8 cellular contexts compared by ENCODE assay signal in the genomic region with DNA sequence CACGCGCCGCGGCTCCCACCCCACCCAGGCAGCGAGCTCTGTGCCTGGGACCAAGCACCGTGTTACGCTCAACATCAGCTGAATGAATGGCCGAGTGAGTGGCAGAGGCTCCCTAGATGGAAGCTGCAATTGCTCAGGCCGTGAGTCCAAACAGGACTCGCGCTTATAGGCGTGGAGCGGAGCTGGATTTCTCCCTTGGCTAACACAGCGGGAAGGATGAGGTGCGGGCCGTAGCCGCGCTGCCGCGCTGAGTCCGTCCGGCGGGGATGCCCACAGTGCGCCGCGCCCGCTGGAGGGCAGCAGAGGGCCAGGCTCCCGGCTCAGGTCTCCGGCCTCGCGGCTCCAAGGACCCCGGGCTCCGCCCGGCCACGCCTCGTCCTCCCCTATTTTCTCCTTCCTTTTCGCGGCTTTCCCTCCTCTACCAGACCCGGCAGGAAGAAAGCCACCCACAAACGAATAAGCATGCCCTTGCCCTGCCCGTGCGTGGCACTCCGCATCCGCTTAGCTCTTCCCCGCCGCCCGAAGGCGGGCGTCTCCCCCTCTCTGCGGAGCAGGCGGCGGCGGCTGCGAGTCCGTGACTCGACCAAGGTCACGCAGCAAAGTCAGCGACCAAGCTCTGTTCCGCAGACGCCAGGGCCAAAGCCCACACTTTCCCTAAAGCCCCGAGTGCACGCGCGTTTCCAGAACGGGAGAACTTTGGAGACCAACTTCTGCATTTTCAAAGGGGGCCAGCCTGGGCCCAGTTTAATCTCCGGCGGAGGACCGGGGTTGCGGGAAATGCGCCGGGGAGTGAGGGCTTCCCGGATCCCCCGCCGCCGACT. TPM values are rescaled to one million over a fixed set of nuclear protein-coding genes. Genes with fewer than 3 reads are reported as not detected.
DNase-seq lines count a peak whose midpoint lies in the region; TF ChIP-seq lines count a peak whose summit lies in the region.

No MANE protein-coding gene starts in this region.

- H3K9me3 ChIP-seq in ascending aorta: no peaks in the 10 kb centered on the region

- H3K4me1 ChIP-seq in ascending aorta: peaks cover 5 to 14% of the 10 kb centered on the region in 2 donors
- peaks cover 2% of the 10 kb centered on the region for H3K4me1 ChIP-seq in rectal smooth muscle tissue (ENCODE audit: control insufficient read depth, insufficient read depth, low read length)

- no peak overlapping the region for H3K27ac Mint-ChIP-seq in T-helper 1 cell treated with Interleukin-12 subunit alpha and Interleukin-12 subunit beta and Interleukin-4 antibody, amounts not matched to agents 30 μg/mL and 1 μg/mL, for 36 hours

- H3K4me1 Mint-ChIP-seq in T-helper 1 cell treated with Interleukin-12 subunit alpha and Interleukin-12 subunit beta and Interleukin-4 antibody, amounts not matched to agents 30 μg/mL and 1 μg/mL, for 36 hours (ENCODE audit: low read depth): peaks cover 2% of the 10 kb centered on the region

- H3K36me3 ChIP-seq in H7 (replicated peaks; ENCODE audit: control insufficient read depth, insufficient read depth, low read length) (no peaks in the 10 kb centered on the region), ascending aorta (no peaks in the 10 kb centered on the region), rectal smooth muscle tissue (ENCODE audit: control insufficient read depth, insufficient read depth, low read length) (no peaks in the 10 kb centered on the region)

- H3K27me3 Mint-ChIP-seq in T-helper 1 cell treated with Interleukin-12 subunit alpha and Interleukin-12 subunit beta and Interleukin-4 antibody, amounts not matched to agents 30 μg/mL and 1 μg/mL, for 36 hours (ENCODE audit: low read depth): peaks cover 53% of the 10 kb centered on the region

- DNase-seq in EH (ENCODE audit: low read depth): peak; percentile 87
- DNase-seq in H7: peak; percentile 97
- DNase-seq in MV-4-11 (lab: John Stamatoyannopoulos, UW): peak; percentile 50
- peak; percentile 6 to 90 for DNase-seq in ascending aorta (ENCODE audit: low spot score in 2 of 2)
- peak in 48 of 51 donors; percentile 9 to 86 (median 62) for DNase-seq in hypothalamus (lab: John Stamatoyannopoulos, UW)
- DNase-seq in NK-92 treated with Interleukin-12 subunit alpha and Interleukin-12 subunit beta, amount 100 ng/mL, for 24 hours (lab: John Stamatoyannopoulos, UW): no peak

- TF ChIP-seq CTCF in ascending aorta (IDR thresholded peaks at IDR 0.05): peak; percentile 72 to 92 (median 91)

- intact Hi-C loops in ascending aorta (cut with DNase I): loop anchor here (1.0 kb wide), 1 partner anchor 57 kb away; a partner anchor contains a TSS

- peak overlapping the region; percentile 36 for H3K9ac ChIP-seq in rectal smooth muscle tissue (ENCODE audit: low read length)

- H3K27me3 ChIP-seq in H7 (ENCODE audit: control insufficient read depth, insufficient read depth, low read length) (peaks cover 54% of the 10 kb centered on the region), ascending aorta (no peaks in the 10 kb centered on the region), rectal smooth muscle tissue (ENCODE audit: control insufficient read depth, insufficient read depth, low read length) (no peaks in the 10 kb centered on the region)

- no peaks in the 10 kb centered on the region for H3K36me3 Mint-ChIP-seq in T-helper 1 cell treated with Interleukin-12 subunit alpha and Interleukin-12 subunit beta and Interleukin-4 antibody, amounts not matched to agents 30 μg/mL and 1 μg/mL, for 36 hours (ENCODE audit: low read depth)

- peak overlapping the region; percentile 57 to 78 for H3K27ac ChIP-seq in ascending aorta
- H3K27ac ChIP-seq in rectal smooth muscle tissue (ENCODE audit: low read depth, low read length): peak overlapping the region; percentile 87

- peak overlapping the region; percentile 68 for H3K4me3 Mint-ChIP-seq in T-helper 1 cell treated with Interleukin-12 subunit alpha and Interleukin-12 subunit beta and Interleukin-4 antibody, amounts not matched to agents 30 μg/mL and 1 μg/mL, for 36 hours

- peak overlapping the region; percentile 51 for H3K4me3 ChIP-seq in H7 (ENCODE audit: insufficient read depth, low read depth, low read length)
- peak overlapping the region; percentile 86 to 88 for H3K4me3 ChIP-seq in ascending aorta
- H3K4me3 ChIP-seq in rectal smooth muscle tissue (ENCODE audit: low read length): peak overlapping the region; percentile 73

- H3K9me3 Mint-ChIP-seq in T-helper 1 cell treated with Interleukin-12 subunit alpha and Interleukin-12 subunit beta and Interleukin-4 antibody, amounts not matched to agents 30 μg/mL and 1 μg/mL, for 36 hours: no peaks in the 10 kb centered on the region

RNA-seq across cellular contexts. Expression of a gene that starts 48.5 kb away (rescaled TPM):
- 0.48 and 3.2 TPM in 2 replicates for total RNA-seq in H7 (2014; rRNA removed; shearing (Covaris generic))
- total RNA-seq in ascending aorta: 5.2 TPM

RNA-seq across cellular contexts. Expression of a gene that starts 56.9 kb away (rescaled TPM):
- total RNA-seq in H7 (2014; rRNA removed; shearing (Covaris generic)): 37.1 and 49.3 TPM in 2 replicates
- 54.0 TPM for total RNA-seq in ascending aorta
